ENCODE assay signal across 8 cellular contexts in genomic region chr3:124760601-124761000, GRCh38. TPM values are rescaled to one million over a fixed set of nuclear protein-coding genes. Genes with fewer than 3 reads are reported as not detected.
DNase-seq lines count a peak whose midpoint lies in the region; TF ChIP-seq lines count a peak whose summit lies in the region.

No MANE protein-coding gene starts in this region.

- H3K4me2 ChIP-seq in skeletal muscle satellite cell (ENCODE audit: low read length) = peak overlapping the region; percentile 30

- H3K36me3 ChIP-seq in skeletal muscle satellite cell (ENCODE audit: insufficient read depth, low read length) = peaks cover 27% of the 10 kb centered on the region

- peak overlapping the region; percentile 59 for H3K9ac ChIP-seq in skeletal muscle satellite cell (ENCODE audit: low read depth, low read length)

- H3K4me1 ChIP-seq in skeletal muscle satellite cell (ENCODE audit: control insufficient read depth, insufficient read depth, low read length) = peaks cover 26% of the 10 kb centered on the region

- H3K4me3 ChIP-seq in foreskin fibroblast (ENCODE audit: low read depth in 1 of 2, low read length in 2 of 2) = no peak overlapping the region
- H3K4me3 ChIP-seq in skeletal muscle satellite cell (ENCODE audit: low read length) = no peak overlapping the region

- no peaks in the 10 kb centered on the region for H3K9me3 ChIP-seq in skeletal muscle satellite cell (replicated peaks; ENCODE audit: low read length)

- in situ Hi-C loops in SK-MEL-5 (cut with HindIII; ENCODE audit: low pct_unique_long_range_greater_than_20kb, low sequenced_read_pairs) = no loop called here
- in situ Hi-C loops in ACHN (cut with HindIII; ENCODE audit: low pct_ligation_motif_present, low pct_unique_long_range_greater_than_20kb, low sequenced_read_pairs) = loop anchor here (10.0 kb wide), 1 partner anchor 134 kb away; no protein-coding TSS in a partner anchor

- H3K27me3 ChIP-seq in skeletal muscle satellite cell (ENCODE audit: control insufficient read depth, insufficient read depth, low read length) = no peaks in the 10 kb centered on the region

- DNase-seq in NCI-H510A treated with DMSO at 0.1 percent for 48 hours (lab: John Stamatoyannopoulos, UW) (peak; percentile 10), NCI-H510A (lab: John Stamatoyannopoulos, UW) (no peak), SK-MEL-5 (ENCODE audit: low read depth, low spot score) (peak; percentile 50), foreskin fibroblast (peak; percentile 69 to 87), NCI-H526 treated with DMSO at 0.1 percent for 48 hours (lab: John Stamatoyannopoulos, UW) (no peak), ACHN (no peak)
- no peak for DNase-seq in activated CD4-positive, alpha-beta T cell treated with anti-CD3 and anti-CD28 coated beads, Interleukin-2, amount 50 U/mL, for 48 hours

- TF ChIP-seq CTCF in foreskin fibroblast (IDR thresholded peaks at IDR 0.05; ENCODE audit: low read depth, low read length) = no peak

RNA-seq across cellular contexts. Expression of gene UMPS, which starts 30.3 kb away (rescaled TPM):
- 34.9 and 37.3 TPM in 2 replicates for total RNA-seq in SK-MEL-5 (2014; rRNA removed; shearing (Covaris generic))
- polyA plus RNA-seq in SK-MEL-5 (2015; cell fraction: cytosol; rRNA removed) = 26.2 and 30.0 TPM in 2 replicates
- 19.0 and 31.4 TPM in 2 replicates for polyA plus RNA-seq in SK-MEL-5 (2015; cell fraction: nucleus; rRNA removed)
- total RNA-seq in skeletal muscle satellite cell (2012; rRNA removed) = 25.1 and 36.2 TPM in 2 replicates

Comparison
In these comparisons a context has a peak if more than half of its experiments do, and no peak if none do; other contexts are left out.
1. DNase-seq: peak in NCI-H510A treated with DMSO at 0.1 percent for 48 hours (single experiment), SK-MEL-5 (single experiment) and foreskin fibroblast (2 of 2); none in NCI-H510A (single experiment), NCI-H526 treated with DMSO at 0.1 percent for 48 hours (single experiment), ACHN (single experiment) and activated CD4-positive, alpha-beta T cell treated with anti-CD3 and anti-CD28 coated beads, Interleukin-2, amount 50 U/mL, for 48 hours (0 of 2).